ENCODE assay signal across 2 cellular contexts in the genomic region with DNA sequence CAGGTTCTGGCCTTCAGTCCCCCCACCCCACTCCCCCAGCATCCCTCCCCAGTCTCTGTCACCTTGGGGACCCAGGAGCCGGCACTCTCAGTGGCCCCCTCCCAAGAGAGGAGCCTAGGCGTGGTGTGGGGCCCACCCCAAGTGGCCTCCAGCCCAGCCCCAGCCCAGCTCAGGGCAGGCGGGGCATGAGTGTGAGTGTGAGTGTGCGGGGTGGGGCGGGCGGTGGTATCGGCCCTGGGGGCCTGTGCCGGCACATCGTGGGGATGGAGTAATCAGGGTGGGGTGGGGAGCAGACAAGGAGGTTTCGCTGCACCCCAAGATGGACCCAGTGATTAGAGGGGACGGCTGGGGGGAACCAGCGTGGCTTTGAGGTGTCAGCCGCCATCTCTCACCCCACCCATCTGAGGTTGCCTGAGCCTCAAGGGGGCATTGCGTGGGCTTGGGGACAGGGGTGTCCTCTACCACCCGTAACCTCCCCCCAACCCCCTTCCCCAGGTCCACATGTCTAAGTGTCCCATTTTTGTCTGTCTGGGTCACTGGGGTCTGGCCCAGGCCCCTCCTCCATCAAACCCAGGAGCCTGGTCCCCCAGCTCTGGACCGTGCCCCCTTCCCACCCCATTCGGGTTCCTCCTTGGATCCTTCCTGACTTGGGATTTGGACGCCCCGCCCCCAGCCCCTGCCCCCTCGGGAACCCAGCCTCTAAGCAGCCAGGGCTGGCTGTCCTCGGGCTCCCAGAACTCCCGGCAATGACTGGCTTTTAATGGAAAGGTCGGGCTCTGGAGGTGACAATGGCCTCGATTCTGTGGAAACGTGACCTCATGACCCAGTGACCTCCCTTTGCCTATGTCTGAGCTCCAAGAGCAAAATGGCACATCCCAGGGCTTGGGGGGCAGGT.
TF ChIP-seq lines count a peak whose summit lies in the region.

No MANE protein-coding gene starts in this region.

TF ChIP-seq in HEK293, 187 proteins besides CTCF, POLR2A, EP300 and RAD21 (continues in another document):
- TF ChIP-seq ZNF302 (tag by site-specific recombination; IDR thresholded peaks at IDR 0.05; ENCODE audit: low read depth) = no peak
- TF ChIP-seq ZNF311 (tag by site-specific recombination; IDR thresholded peaks at IDR 0.05; ENCODE audit: borderline replicate concordance) = no peak
- TF ChIP-seq, protein P1, sequence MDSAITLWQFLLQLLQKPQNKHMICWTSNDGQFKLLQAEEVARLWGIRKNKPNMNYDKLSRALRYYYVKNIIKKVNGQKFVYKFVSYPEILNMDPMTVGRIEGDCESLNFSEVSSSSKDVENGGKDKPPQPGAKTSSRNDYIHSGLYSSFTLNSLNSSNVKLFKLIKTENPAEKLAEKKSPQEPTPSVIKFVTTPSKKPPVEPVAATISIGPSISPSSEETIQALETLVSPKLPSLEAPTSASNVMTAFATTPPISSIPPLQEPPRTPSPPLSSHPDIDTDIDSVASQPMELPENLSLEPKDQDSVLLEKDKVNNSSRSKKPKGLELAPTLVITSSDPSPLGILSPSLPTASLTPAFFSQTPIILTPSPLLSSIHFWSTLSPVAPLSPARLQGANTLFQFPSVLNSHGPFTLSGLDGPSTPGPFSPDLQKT (IDR thresholded peaks at IDR 0.05; ENCODE audit: borderline replicate concordance, low read depth, low read length) = no peak
- TF ChIP-seq KLF1 (tag by site-specific recombination; IDR thresholded peaks at IDR 0.05) = peak; percentile 97
- TF ChIP-seq, protein P2, sequence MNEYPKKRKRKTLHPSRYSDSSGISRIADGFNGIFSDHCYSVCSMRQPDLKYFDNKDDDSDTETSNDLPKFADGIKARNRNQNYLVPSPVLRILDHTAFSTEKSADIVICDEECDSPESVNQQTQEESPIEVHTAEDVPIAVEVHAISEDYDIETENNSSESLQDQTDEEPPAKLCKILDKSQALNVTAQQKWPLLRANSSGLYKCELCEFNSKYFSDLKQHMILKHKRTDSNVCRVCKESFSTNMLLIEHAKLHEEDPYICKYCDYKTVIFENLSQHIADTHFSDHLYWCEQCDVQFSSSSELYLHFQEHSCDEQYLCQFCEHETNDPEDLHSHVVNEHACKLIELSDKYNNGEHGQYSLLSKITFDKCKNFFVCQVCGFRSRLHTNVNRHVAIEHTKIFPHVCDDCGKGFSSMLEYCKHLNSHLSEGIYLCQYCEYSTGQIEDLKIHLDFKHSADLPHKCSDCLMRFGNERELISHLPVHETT (tag by site-specific recombination; IDR thresholded peaks at IDR 0.05) = no peak
- TF ChIP-seq ZNF658 (tag by site-specific recombination; IDR thresholded peaks at IDR 0.05) = no peak
- TF ChIP-seq KLF8 (tag by site-specific recombination; IDR thresholded peaks at IDR 0.05) = no peak
- no peak for TF ChIP-seq YY1 (tag by site-specific recombination; IDR thresholded peaks at IDR 0.05)
- 0 out of 2 replicates have a peak, but pooled peaks have one; percentile 16 for TF ChIP-seq ZFP69B (tag by site-specific recombination; IDR thresholded peaks at IDR 0.05)
- TF ChIP-seq ZNF391 (tag by site-specific recombination; IDR thresholded peaks at IDR 0.05; ENCODE audit: borderline replicate concordance, low read depth) = no peak
- TF ChIP-seq, protein P3, sequence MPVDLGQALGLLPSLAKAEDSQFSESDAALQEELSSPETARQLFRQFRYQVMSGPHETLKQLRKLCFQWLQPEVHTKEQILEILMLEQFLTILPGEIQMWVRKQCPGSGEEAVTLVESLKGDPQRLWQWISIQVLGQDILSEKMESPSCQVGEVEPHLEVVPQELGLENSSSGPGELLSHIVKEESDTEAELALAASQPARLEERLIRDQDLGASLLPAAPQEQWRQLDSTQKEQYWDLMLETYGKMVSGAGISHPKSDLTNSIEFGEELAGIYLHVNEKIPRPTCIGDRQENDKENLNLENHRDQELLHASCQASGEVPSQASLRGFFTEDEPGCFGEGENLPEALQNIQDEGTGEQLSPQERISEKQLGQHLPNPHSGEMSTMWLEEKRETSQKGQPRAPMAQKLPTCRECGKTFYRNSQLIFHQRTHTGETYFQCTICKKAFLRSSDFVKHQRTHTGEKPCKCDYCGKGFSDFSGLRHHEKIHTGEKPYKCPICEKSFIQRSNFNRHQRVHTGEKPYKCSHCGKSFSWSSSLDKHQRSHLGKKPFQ (tag by site-specific recombination; IDR thresholded peaks at IDR 0.05) = no peak
- no peak for TF ChIP-seq GLI2 (tag by site-specific recombination; IDR thresholded peaks at IDR 0.05; ENCODE audit: borderline replicate concordance, low read depth)
- TF ChIP-seq, protein P4, sequence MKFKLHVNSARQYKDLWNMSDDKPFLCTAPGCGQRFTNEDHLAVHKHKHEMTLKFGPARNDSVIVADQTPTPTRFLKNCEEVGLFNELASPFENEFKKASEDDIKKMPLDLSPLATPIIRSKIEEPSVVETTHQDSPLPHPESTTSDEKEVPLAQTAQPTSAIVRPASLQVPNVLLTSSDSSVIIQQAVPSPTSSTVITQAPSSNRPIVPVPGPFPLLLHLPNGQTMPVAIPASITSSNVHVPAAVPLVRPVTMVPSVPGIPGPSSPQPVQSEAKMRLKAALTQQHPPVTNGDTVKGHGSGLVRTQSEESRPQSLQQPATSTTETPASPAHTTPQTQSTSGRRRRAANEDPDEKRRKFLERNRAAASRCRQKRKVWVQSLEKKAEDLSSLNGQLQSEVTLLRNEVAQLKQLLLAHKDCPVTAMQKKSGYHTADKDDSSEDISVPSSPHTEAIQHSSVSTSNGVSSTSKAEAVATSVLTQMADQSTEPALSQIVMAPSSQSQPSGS (tag by site-specific recombination; IDR thresholded peaks at IDR 0.05; ENCODE audit: low read depth) = no peak
- TF ChIP-seq SETDB1 (IDR thresholded peaks at IDR 0.05; ENCODE audit: insufficient read length, low read length) = no peak
- no peak for TF ChIP-seq ZNF776 (tag by site-specific recombination; IDR thresholded peaks at IDR 0.05; ENCODE audit: borderline replicate concordance)
- TF ChIP-seq OVOL3 (tag by site-specific recombination; IDR thresholded peaks at IDR 0.05) = no peak
- no peak for TF ChIP-seq ZNF521 (tag by site-specific recombination; IDR thresholded peaks at IDR 0.05)
- TF ChIP-seq ZNF114 (tag by site-specific recombination; IDR thresholded peaks at IDR 0.05) = no peak
- no peak for TF ChIP-seq ZNF221 (tag by site-specific recombination; IDR thresholded peaks at IDR 0.05; ENCODE audit: borderline replicate concordance)
- no peak for TF ChIP-seq OSR2 (tag by site-specific recombination; IDR thresholded peaks at IDR 0.05)
- no peak for TF ChIP-seq ZNF530 (tag by site-specific recombination; IDR thresholded peaks at IDR 0.05; ENCODE audit: low read depth)
- TF ChIP-seq, protein P5, sequence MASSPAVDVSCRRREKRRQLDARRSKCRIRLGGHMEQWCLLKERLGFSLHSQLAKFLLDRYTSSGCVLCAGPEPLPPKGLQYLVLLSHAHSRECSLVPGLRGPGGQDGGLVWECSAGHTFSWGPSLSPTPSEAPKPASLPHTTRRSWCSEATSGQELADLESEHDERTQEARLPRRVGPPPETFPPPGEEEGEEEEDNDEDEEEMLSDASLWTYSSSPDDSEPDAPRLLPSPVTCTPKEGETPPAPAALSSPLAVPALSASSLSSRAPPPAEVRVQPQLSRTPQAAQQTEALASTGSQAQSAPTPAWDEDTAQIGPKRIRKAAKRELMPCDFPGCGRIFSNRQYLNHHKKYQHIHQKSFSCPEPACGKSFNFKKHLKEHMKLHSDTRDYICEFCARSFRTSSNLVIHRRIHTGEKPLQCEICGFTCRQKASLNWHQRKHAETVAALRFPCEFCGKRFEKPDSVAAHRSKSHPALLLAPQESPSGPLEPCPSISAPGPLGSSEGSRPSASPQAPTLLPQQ (tag by site-specific recombination; IDR thresholded peaks at IDR 0.05) = 0 out of 2 replicates have a peak, but pooled peaks have one; percentile 44
- TF ChIP-seq ZNF777 (tag by site-specific recombination; IDR thresholded peaks at IDR 0.05; ENCODE audit: borderline replicate concordance) = no peak
- TF ChIP-seq ZNF266 (tag by site-specific recombination; IDR thresholded peaks at IDR 0.05; ENCODE audit: low read depth) = no peak
- no peak for TF ChIP-seq ZNF223 (tag by site-specific recombination; IDR thresholded peaks at IDR 0.05)

TF ChIP-seq in HepG2, 621 proteins besides CTCF, POLR2A, EP300 and RAD21:
- TF ChIP-seq RARA (CRISPR knock-in tag; IDR thresholded peaks at IDR 0.05) (0 out of 2 replicates have a peak, but pooled peaks have one; percentile 25), TEAD2 (CRISPR knock-in tag; IDR thresholded peaks at IDR 0.05) (no peak), NR2F6 (IDR thresholded peaks at IDR 0.05) (no peak), NR2F6 (CRISPR knock-in tag; IDR thresholded peaks at IDR 0.05) (peak; percentile 17; the same call in 1 of the 2 replicates), RARG (CRISPR knock-in tag; IDR thresholded peaks at IDR 0.05; ENCODE audit: low read depth) (no peak)
- TF ChIP-seq, protein P4 (CRISPR knock-in tag; IDR thresholded peaks at IDR 0.05) = no peak
